ENCODE assay signal across 23 cellular contexts in genomic region chr7:87580636-87581035, GRCh38. TPM values are rescaled to one million over a fixed set of nuclear protein-coding genes. Genes with fewer than 3 reads are reported as not detected.
"Had no signal": no experiment of that assay in that cellular context is flagged by ENCODE, and none has a peak within 500 bp of the region (broad histone marks: within the 10 kb centered on the region; RNA-seq: fewer than 3 reads in every experiment).

No MANE protein-coding gene starts in this region.

- H3K27ac ChIP-seq: dorsolateral prefrontal cortex, lower lobe of right lung, pancreas, right atrium auricular region, sigmoid colon, thoracic aorta, tibial nerve, upper lobe of left lung had no signal

- H3K36me3 ChIP-seq: lower lobe of right lung, pancreas, right atrium auricular region, sigmoid colon, thoracic aorta, tibial nerve, upper lobe of left lung had no signal

- H3K27me3 Mint-ChIP-seq: naive thymus-derived CD8-positive, alpha-beta T cell; stimulated activated naive B cell treated with anti-CD40 and anti-IgM and Interleukin-4, amounts not matched to agents 10 μg/mL and 1 μg/mL and 100 μg/mL, for 72 hours; stimulated activated naive CD8-positive, alpha-beta T cell treated with anti-CD3 and anti-CD28 coated beads, Interleukin-15, Interleukin-2, amounts not matched to agents 100 ng/mL and 50 ng/mL, for 24 hours had no signal

- H3K9me3 ChIP-seq: lower lobe of right lung, pancreas, right atrium auricular region, sigmoid colon, thoracic aorta, tibial nerve, upper lobe of left lung had no signal

- H3K4me1 ChIP-seq: lower lobe of right lung, pancreas, tibial nerve, upper lobe of left lung had no signal

- DNase-seq: cerebellar nuclear complex; dorsolateral prefrontal cortex; effector CD4-positive, alpha-beta T cell; head of caudate nucleus; left ventricle myocardium superior; lower lobe of right lung; naive thymus-derived CD8-positive, alpha-beta T cell; nephron progenitor cell; occipital lobe; pancreas; sigmoid colon; stimulated activated CD4-positive, alpha-beta T cell treated with anti-CD3 and anti-CD28 coated beads, Interleukin-2, amount 100 ng/mL, for 24 hours; stimulated activated CD4-positive, alpha-beta T cell treated with anti-CD3 and anti-CD28 coated beads, Interleukin-4, amount 100 ng/mL, for 24 hours; stimulated activated naive B cell treated with anti-CD40 and anti-IgM and Interleukin-4, amounts not matched to agents 10 μg/mL and 1 μg/mL and 100 μg/mL, for 72 hours; upper lobe of left lung had no signal

- H3K4me3 Mint-ChIP-seq: naive thymus-derived CD8-positive, alpha-beta T cell; nephron progenitor cell; stimulated activated naive B cell treated with anti-CD40 and anti-IgM and Interleukin-4, amounts not matched to agents 10 μg/mL and 1 μg/mL and 100 μg/mL, for 72 hours; stimulated activated naive CD8-positive, alpha-beta T cell treated with anti-CD3 and anti-CD28 coated beads, Interleukin-15, Interleukin-2, amounts not matched to agents 100 ng/mL and 50 ng/mL, for 24 hours had no signal

- H3K27me3 ChIP-seq: pancreas, right atrium auricular region, sigmoid colon, tibial nerve, upper lobe of left lung had no signal

- H3K4me3 ChIP-seq: dorsolateral prefrontal cortex, lower lobe of right lung, pancreas, right atrium auricular region, sigmoid colon, thoracic aorta, tibial nerve, upper lobe of left lung had no signal

- H3K9me3 Mint-ChIP-seq: naive thymus-derived CD8-positive, alpha-beta T cell; nephron progenitor cell; stimulated activated naive CD8-positive, alpha-beta T cell treated with anti-CD3 and anti-CD28 coated beads, Interleukin-15, Interleukin-2, amounts not matched to agents 100 ng/mL and 50 ng/mL, for 24 hours had no signal

- ATAC-seq: left ventricle myocardium superior; lower lobe of right lung; naive thymus-derived CD8-positive, alpha-beta T cell; pancreas; stimulated activated naive B cell treated with anti-CD40 and anti-IgM and Interleukin-4, amounts not matched to agents 10 μg/mL and 1 μg/mL and 100 μg/mL, for 72 hours had no signal

- FAIRE-seq: islet of Langerhans, urothelium cell line had no signal

- H3K27ac Mint-ChIP-seq: nephron progenitor cell; stimulated activated naive B cell treated with anti-CD40 and anti-IgM and Interleukin-4, amounts not matched to agents 10 μg/mL and 1 μg/mL and 100 μg/mL, for 72 hours; stimulated activated naive CD8-positive, alpha-beta T cell treated with anti-CD3 and anti-CD28 coated beads, Interleukin-15, Interleukin-2, amounts not matched to agents 100 ng/mL and 50 ng/mL, for 24 hours had no signal

- H3K4me1 Mint-ChIP-seq: nephron progenitor cell; stimulated activated naive B cell treated with anti-CD40 and anti-IgM and Interleukin-4, amounts not matched to agents 10 μg/mL and 1 μg/mL and 100 μg/mL, for 72 hours had no signal

RNA-seq across cellular contexts. Expression of gene ABCB1, which starts 20.0 kb away (rescaled TPM):
- total RNA-seq: myocyte had no signal

RNA-seq across cellular contexts. Expression of gene RUNDC3B, which starts 47.6 kb away (rescaled TPM):
- total RNA-seq: skeletal muscle tissue had no signal
